Comparison of ENCODE assay signal across 1 cellular context in genomic region chrX:134599173-134599914, GRCh38.
TF ChIP-seq lines count a peak whose summit lies in the region.

No MANE protein-coding gene starts in this region.

TF ChIP-seq in SK-N-SH treated with all-trans-retinoic acid at 6 μM for 48 hours, 23 proteins besides CTCF, POLR2A, EP300 and RAD21 (continued from another document):
- TF ChIP-seq CSRNP3 (CRISPR knock-in tag; IDR thresholded peaks at IDR 0.05): no peak
